In the genomic region with DNA sequence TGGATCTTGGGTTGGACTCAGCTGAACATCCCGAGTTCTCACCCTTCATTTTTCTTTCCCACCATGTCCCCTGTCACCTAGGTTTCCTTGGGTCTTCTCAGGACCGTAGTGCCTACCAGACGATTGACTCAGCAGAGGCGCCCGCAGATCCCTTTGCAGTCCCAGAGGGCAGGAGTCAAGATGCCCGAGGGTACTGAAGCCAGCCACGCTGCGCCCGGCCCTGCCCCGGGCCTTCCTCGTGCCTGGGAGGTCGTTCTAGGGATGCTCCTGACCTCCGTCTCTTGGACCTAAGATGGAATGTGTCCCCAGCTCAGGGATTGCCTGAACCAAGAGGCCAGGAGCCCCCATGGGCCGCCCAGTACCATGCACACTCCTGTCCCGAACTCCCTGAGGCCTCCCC, we compare ENCODE assay signal across 23 cellular contexts. TPM values are rescaled to one million over a fixed set of nuclear protein-coding genes. Genes with fewer than 3 reads are reported as not detected.
DNase-seq lines count a peak whose midpoint lies in the region; ATAC-seq and TF ChIP-seq lines count a peak whose summit lies in the region.
"Had no signal": no experiment of that assay in that cellular context is flagged by ENCODE, and none has a peak within 500 bp of the region (broad histone marks: within the 10 kb centered on the region; RNA-seq: fewer than 3 reads in every experiment).

No MANE protein-coding gene starts in this region.

- no peak overlapping the region for H2AK5ac ChIP-seq in H9 (ENCODE audit: insufficient read length, low read length)

- TF ChIP-seq CTCF in neural progenitor cell (IDR thresholded peaks at IDR 0.05) (no peak), osteoblast (IDR thresholded peaks at IDR 0.05; ENCODE audit: extremely low read depth, low read depth, low read length) (no peak), H9 (conservative IDR thresholded peaks at IDR 0.05) (no peak)

- no peak overlapping the region for H2BK5ac ChIP-seq in H9 (ENCODE audit: insufficient read length, low read length)

- H3K9me3 Mint-ChIP-seq in effector memory CD8-positive, alpha-beta T cell = no peaks in the 10 kb centered on the region
- H3K9me3 Mint-ChIP-seq in neural progenitor cell (no peaks in the 10 kb centered on the region), H9 (no peaks in the 10 kb centered on the region)
- H3K9me3 Mint-ChIP-seq in activated CD4-positive, alpha-beta T cell treated with anti-CD3 and anti-CD28 coated beads, Interleukin-2, amount 10 ng/mL, durations not matched to agents 7 days and 5 days = no peaks in the 10 kb centered on the region
- H3K9me3 Mint-ChIP-seq: CD4-positive, CD25-positive, alpha-beta regulatory T cell; CD8-positive, alpha-beta T cell; HFFc6 had no signal

- H2AFZ ChIP-seq in neural progenitor cell (replicated peaks) = no peak overlapping the region
- H2AFZ ChIP-seq in osteoblast (ENCODE audit: low read length) = no peak overlapping the region
- H2AFZ ChIP-seq in H9 (ENCODE audit: low read length) = no peak overlapping the region

- H3K79me2 ChIP-seq in neural progenitor cell (ENCODE audit: low read depth) = no peaks in the 10 kb centered on the region
- H3K79me2 ChIP-seq in osteoblast (ENCODE audit: insufficient read depth, low read length) = no peaks in the 10 kb centered on the region
- no peaks in the 10 kb centered on the region for H3K79me2 ChIP-seq in H9 (ENCODE audit: insufficient read depth, low read length)

- H3K4ac ChIP-seq in H9 (ENCODE audit: low read depth, low read length) = no peak overlapping the region

- H3K36me3 ChIP-seq in neural progenitor cell (no peaks in the 10 kb centered on the region), osteoblast (ENCODE audit: insufficient read depth, low read length) (peaks cover 24% of the 10 kb centered on the region)

- H3K4me1 Mint-ChIP-seq in effector memory CD8-positive, alpha-beta T cell (ENCODE audit: low read depth in 2 of 2) = peaks cover 26 to 28% of the 10 kb centered on the region in 2 donors
- H3K4me1 Mint-ChIP-seq in neural progenitor cell = peaks cover 31% of the 10 kb centered on the region
- peaks cover 28% of the 10 kb centered on the region for H3K4me1 Mint-ChIP-seq in activated CD4-positive, alpha-beta T cell treated with anti-CD3 and anti-CD28 coated beads, Interleukin-2, amount 10 ng/mL, durations not matched to agents 7 days and 5 days
- H3K4me1 Mint-ChIP-seq in H9 = peaks cover 19 to 31% of the 10 kb centered on the region in 2 experiments

- H3T11ph ChIP-seq in H9 (ENCODE audit: low read length) = no peak overlapping the region

- H2BK15ac ChIP-seq in H9 (ENCODE audit: low read depth, low read length) = no peak overlapping the region

- no peaks in the 10 kb centered on the region for H4K20me1 ChIP-seq in neural progenitor cell (ENCODE audit: low read depth)
- H4K20me1 ChIP-seq in osteoblast (ENCODE audit: insufficient read depth, low read length) = peaks cover 34% of the 10 kb centered on the region
- H4K20me1 ChIP-seq in H9 (ENCODE audit: control insufficient read depth, insufficient read depth, insufficient read length) = no peaks in the 10 kb centered on the region

- H3K56ac ChIP-seq in H9 (ENCODE audit: insufficient read length, low read depth, low read length) = no peak overlapping the region

- no peak overlapping the region for H3K23ac ChIP-seq in H9 (ENCODE audit: insufficient read length, low read depth, low read length)

- H3K36me3 Mint-ChIP-seq in effector memory CD8-positive, alpha-beta T cell (ENCODE audit: insufficient read depth) = peaks cover 8% of the 10 kb centered on the region
- H3K36me3 Mint-ChIP-seq in neural progenitor cell (peaks cover 7% of the 10 kb centered on the region), H9 (ENCODE audit: insufficient read depth in 1 of 3, low read depth in 3 of 3) (peaks cover 9 to 43% (median 37%) of the 10 kb centered on the region in 3 experiments; a peak in 6 of 7 replicates)
- H3K36me3 Mint-ChIP-seq in activated CD4-positive, alpha-beta T cell treated with anti-CD3 and anti-CD28 coated beads, Interleukin-2, amount 10 ng/mL, durations not matched to agents 7 days and 5 days (ENCODE audit: low read depth) = peaks cover 17% of the 10 kb centered on the region

- no peak overlapping the region for H2BK12ac ChIP-seq in H9 (ENCODE audit: insufficient read length, low read depth, low read length)

- H3K9me3 ChIP-seq in neural progenitor cell (ENCODE audit: low read depth) (no peaks in the 10 kb centered on the region), osteoblast (ENCODE audit: low read depth, low read length) (no peaks in the 10 kb centered on the region), H9 (ENCODE audit: control insufficient read depth, low read depth, low read length) (no peaks in the 10 kb centered on the region)
- H3K9me3 ChIP-seq: BLaER1, Caco-2, HAP-1 had no signal

- H3K9ac ChIP-seq in neural progenitor cell = no peak overlapping the region
- no peak overlapping the region for H3K9ac ChIP-seq in H9 (ENCODE audit: extremely low read depth, insufficient read length, low read length)
- H3K9ac ChIP-seq: BLaER1 had no signal

- H3K23me2 ChIP-seq in H9 (ENCODE audit: insufficient read length, low read depth, low read length, poor library complexity, severe bottlenecking) = no peaks in the 10 kb centered on the region

- H3K27me3 ChIP-seq in neural progenitor cell (no peaks in the 10 kb centered on the region), osteoblast (ENCODE audit: insufficient read depth, low read length) (no peaks in the 10 kb centered on the region), H9 (ENCODE audit: insufficient read depth, low read length) (no peaks in the 10 kb centered on the region)
- H3K27me3 ChIP-seq: BLaER1 had no signal

- CTCF ChIA-PET in activated CD4-positive, alpha-beta T cell treated with anti-CD3 and anti-CD28 coated beads, Interleukin-2, amount 10 ng/mL, durations not matched to agents 7 days and 5 days (lab: Charles Lee) = interaction anchor here (1.4 to 1.8 kb wide), 2 partner anchors 86 to 101 kb away, joined by 4 to 5 read pairs; a partner anchor contains a TSS

- no peak overlapping the region for H3K14ac ChIP-seq in H9 (ENCODE audit: insufficient read depth, low read length)

- H4K91ac ChIP-seq in H9 (ENCODE audit: insufficient read length, low read depth, low read length) = no peak overlapping the region

- ATAC-seq in effector memory CD8-positive, alpha-beta T cell (replicated peaks) = no peak
- no peak for ATAC-seq in HG03280 (IDR thresholded peaks at IDR 0.05; ENCODE audit: unreplicated experiment)
- ATAC-seq: CD8-positive, alpha-beta T cell had no signal

- H2BK120ac ChIP-seq in H9 (ENCODE audit: low read depth, low read length, poor library complexity, severe bottlenecking) = no peak overlapping the region

- H3K4me3 ChIP-seq in neural progenitor cell = no peak overlapping the region
- H3K4me3 ChIP-seq in osteoblast (ENCODE audit: insufficient read depth, low read length) = no peak overlapping the region
- H3K4me3 ChIP-seq: BLaER1, GM12878, HAP-1 had no signal

- no peak overlapping the region for H3K4me3 Mint-ChIP-seq in effector memory CD8-positive, alpha-beta T cell
- no peak overlapping the region for H3K4me3 Mint-ChIP-seq in neural progenitor cell
- no peak overlapping the region for H3K4me3 Mint-ChIP-seq in activated CD4-positive, alpha-beta T cell treated with anti-CD3 and anti-CD28 coated beads, Interleukin-2, amount 10 ng/mL, durations not matched to agents 7 days and 5 days
- H3K4me3 Mint-ChIP-seq in H9 = no peak overlapping the region
- H3K4me3 Mint-ChIP-seq: B cell; CD4-positive, CD25-positive, alpha-beta regulatory T cell; CD8-positive, alpha-beta T cell; HFFc6 had no signal

- DNase-seq in D341Med (ENCODE audit: low spot score) = peak; percentile 8
- DNase-seq in effector memory CD8-positive, alpha-beta T cell = no peak
- peak; percentile 0 for DNase-seq in neural progenitor cell (ENCODE audit: low spot score)
- DNase-seq in osteoblast (ENCODE audit: insufficient read length, low spot score, missing footprints) = peak; percentile 10
- no peak for DNase-seq in activated CD4-positive, alpha-beta T cell treated with anti-CD3 and anti-CD28 coated beads, Interleukin-2, amount 10 ng/mL, durations not matched to agents 7 days and 5 days
- DNase-seq in germinal center (ENCODE audit: low spot score) = no peak
- no peak for DNase-seq in H9
- DNase-seq: Caco-2; CD4-positive, CD25-positive, alpha-beta regulatory T cell; CD8-positive, alpha-beta T cell; DMS 273 treated with DMSO at 0.1 percent for 48 hours; DMS79; EL; GDM1; GOT3; HFFc6 had no signal

- H3K79me1 ChIP-seq in H9 (ENCODE audit: insufficient read depth, low read depth, low read length, poor library complexity, severe bottlenecking) = no peaks in the 10 kb centered on the region

- no peak overlapping the region for H3K18ac ChIP-seq in H9 (ENCODE audit: insufficient read length, low read depth, low read length)

- H3K4me1 ChIP-seq in neural progenitor cell (peaks cover 14% of the 10 kb centered on the region), osteoblast (ENCODE audit: insufficient read depth, low read length) (no peaks in the 10 kb centered on the region), H9 (ENCODE audit: insufficient read depth, low read length) (no peaks in the 10 kb centered on the region; the same call in 1 of the 2 replicates)
- H3K4me1 ChIP-seq: Caco-2, HAP-1 had no signal

- no peaks in the 10 kb centered on the region for H3K27me3 Mint-ChIP-seq in effector memory CD8-positive, alpha-beta T cell
- H3K27me3 Mint-ChIP-seq in neural progenitor cell (ENCODE audit: insufficient read depth, low read depth) (peaks cover 5% of the 10 kb centered on the region), H9 (ENCODE audit: low read depth) (peaks cover 4% of the 10 kb centered on the region)
- H3K27me3 Mint-ChIP-seq in activated CD4-positive, alpha-beta T cell treated with anti-CD3 and anti-CD28 coated beads, Interleukin-2, amount 10 ng/mL, durations not matched to agents 7 days and 5 days = no peaks in the 10 kb centered on the region
- H3K27me3 Mint-ChIP-seq: B cell had no signal

- H4K5ac ChIP-seq in H9 (ENCODE audit: insufficient read length, low read depth, low read length) = no peak overlapping the region

- no peak overlapping the region for H2BK20ac ChIP-seq in H9 (ENCODE audit: low read depth, low read length, poor library complexity, severe bottlenecking)

- H3F3A ChIP-seq in neural progenitor cell (ENCODE audit: low read depth) = peaks cover 4% of the 10 kb centered on the region

- POLR2A ChIA-PET in activated CD4-positive, alpha-beta T cell treated with anti-CD3 and anti-CD28 coated beads, Interleukin-2, amount 10 ng/mL, durations not matched to agents 7 days and 5 days (lab: Charles Lee) = no interaction called here

- H4K8ac ChIP-seq in H9 (replicated peaks; ENCODE audit: insufficient read length, low read depth, low read length) = no peak overlapping the region

- H3K27ac Mint-ChIP-seq in effector memory CD8-positive, alpha-beta T cell = peak overlapping the region; percentile 58 to 79
- H3K27ac Mint-ChIP-seq in neural progenitor cell = no peak overlapping the region
- no peak overlapping the region for H3K27ac Mint-ChIP-seq in activated CD4-positive, alpha-beta T cell treated with anti-CD3 and anti-CD28 coated beads, Interleukin-2, amount 10 ng/mL, durations not matched to agents 7 days and 5 days
- no peak overlapping the region; a peak in 1 of 7 replicates for H3K27ac Mint-ChIP-seq in H9
- H3K27ac Mint-ChIP-seq: B cell; CD4-positive, CD25-positive, alpha-beta regulatory T cell; CD8-positive, alpha-beta T cell; HFFc6 had no signal

- no peak overlapping the region for H3K27ac ChIP-seq in neural progenitor cell
- H3K27ac ChIP-seq in osteoblast (ENCODE audit: low read depth, low read length) = no peak overlapping the region
- no peak overlapping the region for H3K27ac ChIP-seq in H9 (ENCODE audit: insufficient read length, low read depth, low read length)
- H3K27ac ChIP-seq: 22Rv1, BLaER1, C4-2B had no signal

- no CpG with 5 or more reads among the region's 15 CpGs for WGBS in H9 (ENCODE audit: extremely low coverage, insufficient read length, low lambda C conversion rate)

- H3K4me2 ChIP-seq in neural progenitor cell (no peak overlapping the region), osteoblast (ENCODE audit: insufficient read depth, low read length) (no peak overlapping the region), H9 (ENCODE audit: insufficient read depth, insufficient read length, low read length) (no peak overlapping the region)
- H3K4me2 ChIP-seq: BLaER1 had no signal

RNA-seq across cellular contexts. Expression of a gene that starts 12.0 kb away (rescaled TPM):
- 0.22 TPM in 1 of 2 replicates, not detected in the other for total RNA-seq in neural progenitor cell (ENCODE audit: low replicate concordance)
- under 0.01 TPM in 1 of 2 replicates, not detected in the other for total RNA-seq in osteoblast
- total RNA-seq in activated CD4-positive, alpha-beta T cell treated with anti-CD3 and anti-CD28 coated beads, Interleukin-2, amount 10 ng/mL, durations not matched to agents 7 days and 5 days = not detected
- total RNA-seq in H9 (2021) = 0.39 TPM in 1 of 2 replicates, not detected in the other
- total RNA-seq: B cell; CD4-positive, CD25-positive, alpha-beta regulatory T cell; CD8-positive, alpha-beta T cell had no signal

RNA-seq across cellular contexts. Expression of a gene that starts 14.1 kb away (rescaled TPM):
- 12.4 and 67.7 TPM in 2 replicates for total RNA-seq in neural progenitor cell (ENCODE audit: low replicate concordance)
- 47.7 and 56.5 TPM in 2 replicates for total RNA-seq in osteoblast
- total RNA-seq in activated CD4-positive, alpha-beta T cell treated with anti-CD3 and anti-CD28 coated beads, Interleukin-2, amount 10 ng/mL, durations not matched to agents 7 days and 5 days = 10 to 100 TPM; 41.3 to 42.7 TPM
- total RNA-seq in H9 (2021) = 58.8 and 60.9 TPM in 2 replicates

RNA-seq across cellular contexts. Expression of a gene that starts 55.8 kb away (rescaled TPM):
- 7.0 and 14.3 TPM in 2 replicates for total RNA-seq in neural progenitor cell (ENCODE audit: low replicate concordance)
- 32.6 and 34.5 TPM in 2 replicates for total RNA-seq in osteoblast
- total RNA-seq in activated CD4-positive, alpha-beta T cell treated with anti-CD3 and anti-CD28 coated beads, Interleukin-2, amount 10 ng/mL, durations not matched to agents 7 days and 5 days = 10 to 100 TPM; 23.8 to 29.0 TPM
- total RNA-seq in H9 (2021) = 18.2 and 18.4 TPM in 2 replicates

RNA-seq across cellular contexts. Expression of a gene that starts 56.0 kb away (rescaled TPM):
- total RNA-seq in neural progenitor cell (ENCODE audit: low replicate concordance) = 10.3 and 15.6 TPM in 2 replicates
- total RNA-seq in osteoblast = 21.0 and 22.4 TPM in 2 replicates
- 10 to 100 TPM; 13.2 to 15.7 TPM for total RNA-seq in activated CD4-positive, alpha-beta T cell treated with anti-CD3 and anti-CD28 coated beads, Interleukin-2, amount 10 ng/mL, durations not matched to agents 7 days and 5 days
- 20.5 and 20.7 TPM in 2 replicates for total RNA-seq in H9 (2021)

RNA-seq across cellular contexts. Expression of a gene that starts 58.5 kb away (rescaled TPM):
- total RNA-seq in neural progenitor cell (ENCODE audit: low replicate concordance) = 27.1 and 31.3 TPM in 2 replicates
- under 0.01 TPM in 2 replicates for total RNA-seq in osteoblast
- total RNA-seq in activated CD4-positive, alpha-beta T cell treated with anti-CD3 and anti-CD28 coated beads, Interleukin-2, amount 10 ng/mL, durations not matched to agents 7 days and 5 days = under 1 TPM; 0.54 to 0.62 TPM
- total RNA-seq in H9 (2021) = 20.1 and 20.5 TPM in 2 replicates
- total RNA-seq: CD4-positive, CD25-positive, alpha-beta regulatory T cell; HFFc6 had no signal

Comparison
In these comparisons a context has a peak if more than half of its experiments do, and no peak if none do; other contexts are left out.
1. DNase-seq: peak in D341Med (single experiment), neural progenitor cell (single experiment) and osteoblast (single experiment); none in effector memory CD8-positive, alpha-beta T cell (0 of 3), activated CD4-positive, alpha-beta T cell treated with anti-CD3 and anti-CD28 coated beads, Interleukin-2, amount 10 ng/mL, durations not matched to agents 7 days and 5 days (single experiment), germinal center (single experiment) and H9 (single experiment).
2. H3K27ac Mint-ChIP-seq: peak in effector memory CD8-positive, alpha-beta T cell (2 of 2); none in neural progenitor cell (single experiment), activated CD4-positive, alpha-beta T cell treated with anti-CD3 and anti-CD28 coated beads, Interleukin-2, amount 10 ng/mL, durations not matched to agents 7 days and 5 days (single experiment) and H9 (0 of 3).